ENCODE assay signal across 15 cellular contexts in genomic region chr3:16302082-16302631, GRCh38. TPM values are rescaled to one million over a fixed set of nuclear protein-coding genes. Genes with fewer than 3 reads are reported as not detected.
DNase-seq lines count a peak whose midpoint lies in the region; ATAC-seq and TF ChIP-seq lines count a peak whose summit lies in the region.
"Had no signal": no experiment of that assay in that cellular context is flagged by ENCODE, and none has a peak within 500 bp of the region (broad histone marks: within the 10 kb centered on the region; RNA-seq: fewer than 3 reads in every experiment).

No MANE protein-coding gene starts in this region.

- peaks cover under 1% of the 10 kb centered on the region for H3K9me3 Mint-ChIP-seq in neural progenitor cell
- H3K9me3 Mint-ChIP-seq: HFFc6 had no signal

- H3K79me2 ChIP-seq in MM.1S (ENCODE audit: low read length) (peaks cover 11% of the 10 kb centered on the region; the same call in 1 of the 2 replicates), neural progenitor cell (ENCODE audit: low read depth) (no peaks in the 10 kb centered on the region)

- H3K36me3 ChIP-seq in MM.1S (replicated peaks; ENCODE audit: insufficient read depth, low read length) (no peaks in the 10 kb centered on the region; the same call in 1 of the 2 replicates), ectodermal cell (ENCODE audit: control insufficient read depth, insufficient read depth, low read length) (peaks cover 5% of the 10 kb centered on the region), neural progenitor cell (peaks cover 10% of the 10 kb centered on the region)

- no peaks in the 10 kb centered on the region for H3K9me3 ChIP-seq in MM.1S (replicated peaks; ENCODE audit: insufficient read depth, low read length)
- no peaks in the 10 kb centered on the region for H3K9me3 ChIP-seq in ectodermal cell (ENCODE audit: control insufficient read depth, low read length)
- no peaks in the 10 kb centered on the region for H3K9me3 ChIP-seq in neural progenitor cell (ENCODE audit: low read depth)
- H3K9me3 ChIP-seq: body of pancreas, heart left ventricle, suprapubic skin had no signal

- no peak for ATAC-seq in HG02884 (IDR thresholded peaks at IDR 0.05; ENCODE audit: unreplicated experiment)
- ATAC-seq: body of pancreas, heart left ventricle, left ventricle myocardium superior had no signal

- H3K27me3 ChIP-seq in MM.1S (replicated peaks; ENCODE audit: insufficient read depth, low read length), result no peaks in the 10 kb centered on the region
- no peaks in the 10 kb centered on the region for H3K27me3 ChIP-seq in ectodermal cell (ENCODE audit: control insufficient read depth, insufficient read depth, low read length, poor library complexity, severe bottlenecking)
- no peaks in the 10 kb centered on the region for H3K27me3 ChIP-seq in neural progenitor cell
- H3K27me3 ChIP-seq: body of pancreas, heart left ventricle, suprapubic skin had no signal

- H3K4me3 Mint-ChIP-seq in neural progenitor cell, result no peak overlapping the region
- H3K4me3 Mint-ChIP-seq: HFFc6 had no signal

- no peaks in the 10 kb centered on the region for H3K9me2 ChIP-seq in MM.1S (replicated peaks; ENCODE audit: insufficient read depth, low read length)

- peaks cover 31% of the 10 kb centered on the region for H3K36me3 Mint-ChIP-seq in neural progenitor cell

- no peaks in the 10 kb centered on the region for H3K27me3 Mint-ChIP-seq in neural progenitor cell (ENCODE audit: insufficient read depth, low read depth)

- H3K4me3 ChIP-seq in MM.1S (ENCODE audit: low read length) (no peak overlapping the region), ectodermal cell (ENCODE audit: insufficient read depth, low read depth, low read length) (no peak overlapping the region), neural progenitor cell (peak overlapping the region; percentile 12)
- H3K4me3 ChIP-seq: body of pancreas, suprapubic skin had no signal

- no peak overlapping the region for H2AFZ ChIP-seq in MM.1S (ENCODE audit: low read length)
- H2AFZ ChIP-seq in neural progenitor cell (replicated peaks), result no peak overlapping the region

- H3K4me1 ChIP-seq in MM.1S (ENCODE audit: low read length) (peaks cover 18% of the 10 kb centered on the region), ectodermal cell (ENCODE audit: control insufficient read depth, insufficient read depth, low read length) (peaks cover 14% of the 10 kb centered on the region), neural progenitor cell (peaks cover 35% of the 10 kb centered on the region)
- H3K4me1 ChIP-seq: body of pancreas had no signal

- DNase-seq in DMS79 treated with DMSO at 0.1 percent for 48 hours (lab: John Stamatoyannopoulos, UW) (peak; percentile 17), DMS79 (lab: John Stamatoyannopoulos, UW) (no peak), MM.1S (peak; percentile 45), neural progenitor cell (ENCODE audit: low spot score) (peak; percentile 62), glomerular visceral epithelial cell (ENCODE audit: extremely low spot score) (no peak), NK-92 (lab: John Stamatoyannopoulos, UW; ENCODE audit: unreplicated experiment) (no peak)
- DNase-seq: body of pancreas, heart left ventricle, HFFc6, left ventricle myocardium superior, NCI-H1417 treated with DMSO at 0.1 percent for 48 hours had no signal

- no peak overlapping the region for H3K27ac Mint-ChIP-seq in neural progenitor cell
- H3K27ac Mint-ChIP-seq: HFFc6 had no signal

- H3K9ac ChIP-seq in MM.1S (ENCODE audit: low read length) (no peak overlapping the region), neural progenitor cell (no peak overlapping the region)

- TF ChIP-seq CTCF in MM.1S (IDR thresholded peaks at IDR 0.05; ENCODE audit: low read length) (no peak), neural progenitor cell (IDR thresholded peaks at IDR 0.05) (no peak)

- no peak overlapping the region for H3K4me2 ChIP-seq in MM.1S (ENCODE audit: low read depth, low read length)
- H3K4me2 ChIP-seq in neural progenitor cell, result peak overlapping the region; percentile 59

- 43 to 56% methylated on average over 6 of the region's 6 CpGs for WGBS in ectodermal cell, 2 experiments

- H4K20me1 ChIP-seq in MM.1S (ENCODE audit: insufficient read depth, low read length) (no peaks in the 10 kb centered on the region), neural progenitor cell (ENCODE audit: low read depth) (no peaks in the 10 kb centered on the region)

- no peaks in the 10 kb centered on the region for H3F3A ChIP-seq in MM.1S (ENCODE audit: insufficient read depth, low read length)
- peaks cover 32% of the 10 kb centered on the region for H3F3A ChIP-seq in neural progenitor cell (ENCODE audit: low read depth)

- H3K4me1 Mint-ChIP-seq in neural progenitor cell, result peaks cover 12% of the 10 kb centered on the region

- H3K27ac ChIP-seq in MM.1S (ENCODE audit: low read length) (no peak overlapping the region), ectodermal cell (ENCODE audit: insufficient read depth, low read depth, low read length, poor library complexity, severe bottlenecking) (peak overlapping the region; percentile 70), neural progenitor cell (peak overlapping the region; percentile 69)
- H3K27ac ChIP-seq: 22Rv1, body of pancreas had no signal

RNA-seq across cellular contexts. Expression of gene OXNAD1, which starts 37.1 kb away (rescaled TPM):
- polyA plus RNA-seq in ectodermal cell (2013, experiment 1 of 4), result 14.9 TPM
- 14.8 TPM for polyA plus RNA-seq in ectodermal cell (2013, experiment 2 of 4)
- 13.3 TPM for polyA plus RNA-seq in ectodermal cell (2013, experiment 3 of 4)
- polyA plus RNA-seq in ectodermal cell (2013, experiment 4 of 4), result 14.7 TPM
- 18.1 and 28.7 TPM in 2 replicates for total RNA-seq in neural progenitor cell (ENCODE audit: low replicate concordance)

RNA-seq across cellular contexts. Expression of gene DPH3, which starts 37.4 kb away (rescaled TPM):
- polyA plus RNA-seq in ectodermal cell (2013, experiment 1 of 4), result 34.1 TPM
- polyA plus RNA-seq in ectodermal cell (2013, experiment 2 of 4), result 38.9 TPM
- polyA plus RNA-seq in ectodermal cell (2013, experiment 3 of 4), result 28.3 TPM
- polyA plus RNA-seq in ectodermal cell (2013, experiment 4 of 4), result 32.6 TPM
- total RNA-seq in neural progenitor cell (ENCODE audit: low replicate concordance), result 23.0 and 31.2 TPM in 2 replicates

Comparison
In these comparisons a context has a peak if more than half of its experiments do, and no peak if none do; other contexts are left out.
1. DNase-seq: peak in DMS79 treated with DMSO at 0.1 percent for 48 hours (single experiment), MM.1S (single experiment) and neural progenitor cell (single experiment); none in DMS79 (single experiment), glomerular visceral epithelial cell (single experiment) and NK-92 (single experiment).